ENCODE assay signal across 10 cellular contexts in the genomic region with DNA sequence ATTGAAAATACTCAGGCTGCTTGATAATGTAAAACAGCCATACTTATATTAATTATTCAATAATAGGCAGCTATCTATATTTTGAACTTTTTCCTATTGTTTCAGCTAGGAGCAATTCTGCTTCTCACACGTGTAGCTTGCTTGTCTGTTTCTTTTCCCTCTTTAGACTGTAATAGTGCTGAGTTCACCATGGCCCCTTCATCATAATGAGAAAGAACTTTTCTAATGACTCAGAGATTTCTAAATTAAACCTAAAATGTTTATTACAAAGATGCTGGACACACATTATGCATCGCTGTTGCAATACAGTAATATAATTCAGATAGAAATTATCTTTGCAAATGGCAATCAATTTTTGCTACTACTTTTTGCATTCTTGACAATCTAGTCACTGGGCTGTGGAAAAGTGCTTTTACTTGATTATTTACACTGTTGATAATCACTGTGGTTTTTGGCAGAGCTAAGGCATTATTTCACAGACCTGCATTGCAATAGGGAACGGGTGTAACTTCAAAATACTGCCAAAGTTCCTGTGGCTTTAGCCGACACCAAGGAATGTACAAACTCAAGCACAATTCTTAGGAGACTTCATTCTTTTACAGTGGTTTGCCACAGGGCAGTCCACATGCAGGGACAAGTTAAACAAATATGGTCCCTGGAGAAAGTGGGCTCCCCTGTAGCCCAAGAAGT.
DNase-seq lines count a peak whose midpoint lies in the region; ATAC-seq and TF ChIP-seq lines count a peak whose summit lies in the region.
"Had no signal": no experiment of that assay in that cellular context is flagged by ENCODE, and none has a peak within 500 bp of the region (broad histone marks: within the 10 kb centered on the region; RNA-seq: fewer than 3 reads in every experiment).

No MANE protein-coding gene starts in this region.

- POLR2A ChIA-PET in HEK293 (lab: Yijun Ruan, JAX): no interaction called here
- POLR2A ChIA-PET in CD4-positive, alpha-beta memory T cell (lab: Charles Lee; ENCODE audit: partially characterized antibody): no interaction called here

- H3K27me3 ChIP-seq in ascending aorta (no peaks in the 10 kb centered on the region), hepatocyte (no peaks in the 10 kb centered on the region), stomach smooth muscle (ENCODE audit: control insufficient read depth in 1 of 2, insufficient read depth in 2 of 2, low read length in 2 of 2) (no peaks in the 10 kb centered on the region)
- H3K27me3 ChIP-seq in CD4-positive, alpha-beta memory T cell (ENCODE audit: insufficient read depth, low read length): no peaks in the 10 kb centered on the region

- TF ChIP-seq CTCF in HEK293 (tag by site-specific recombination; IDR thresholded peaks at IDR 0.05) (no peak), ascending aorta (IDR thresholded peaks at IDR 0.05) (no peak), hepatocyte (IDR thresholded peaks at IDR 0.05; ENCODE audit: poor library complexity) (no peak)

- no peaks in the 10 kb centered on the region for H3K79me2 ChIP-seq in hepatocyte

- H3K9me2 ChIP-seq in hepatocyte (replicated peaks; ENCODE audit: insufficient read depth): no peaks in the 10 kb centered on the region

- peaks cover 0 to 2% (median 0%) of the 10 kb centered on the region in 8 donors for H3K9me3 Mint-ChIP-seq in CD4-positive, alpha-beta memory T cell
- H3K9me3 Mint-ChIP-seq: effector memory CD8-positive, alpha-beta T cell had no signal

- CTCF ChIA-PET in HEK293 (lab: Yijun Ruan, JAX): interaction anchor here (0.6 kb wide), 1 partner anchor 105 kb away, joined by 5 read pairs; no protein-coding TSS in a partner anchor
- CTCF ChIA-PET in CD4-positive, alpha-beta memory T cell (lab: Charles Lee; ENCODE audit: partially characterized antibody): no interaction called here

- H3K27me3 Mint-ChIP-seq in CD4-positive, alpha-beta memory T cell: peaks cover 0 to 1% of the 10 kb centered on the region in 2 donors
- H3K27me3 Mint-ChIP-seq: effector memory CD8-positive, alpha-beta T cell had no signal

- no peaks in the 10 kb centered on the region for H3K9me3 ChIP-seq in HEK293 (ENCODE audit: control insufficient read depth, insufficient read depth, low read depth, low read length)
- no peaks in the 10 kb centered on the region for H3K9me3 ChIP-seq in ascending aorta
- no peaks in the 10 kb centered on the region for H3K9me3 ChIP-seq in hepatocyte (ENCODE audit: low read depth)
- H3K9me3 ChIP-seq in stomach smooth muscle (ENCODE audit: control insufficient read depth in 2 of 2, low read length in 2 of 2): no peaks in the 10 kb centered on the region
- no peaks in the 10 kb centered on the region for H3K9me3 ChIP-seq in CD4-positive, alpha-beta memory T cell (ENCODE audit: control insufficient read depth in 1 of 2, low read length in 2 of 2)

- peak overlapping the region; percentile 37 for H3K4me2 ChIP-seq in hepatocyte

- intact Hi-C loops in ascending aorta (cut with DNase I): loop anchor here (2.0 to 5.0 kb wide), 4 partner anchors 121 to 426 kb away; partner anchors contain the start of gene TBL1XR1
- intact Hi-C loops in CD4-positive, alpha-beta memory T cell (cut with micrococcal nuclease): no loop called here

- H3K27ac ChIP-seq in HEK293 (ENCODE audit: extremely low read depth, low read depth, low read length) (peak overlapping the region; percentile 56), ascending aorta (peak overlapping the region; percentile 69 to 75), hepatocyte (peak overlapping the region; percentile 38), stomach smooth muscle (ENCODE audit: low read length) (peak overlapping the region; percentile 42)
- H3K27ac ChIP-seq in CD4-positive, alpha-beta memory T cell (ENCODE audit: low read depth, low read length): no peak overlapping the region

- H3K4me3 ChIP-seq in HEK293 (ENCODE audit: low read depth, low read length) (no peak overlapping the region), ascending aorta (no peak overlapping the region), hepatocyte (no peak overlapping the region), stomach smooth muscle (ENCODE audit: low read length in 2 of 2) (peak overlapping the region in 1 of 2 donors; percentile 35)
- no peak overlapping the region for H3K4me3 ChIP-seq in CD4-positive, alpha-beta memory T cell (ENCODE audit: low read length in 2 of 2)

- no peak overlapping the region for H2AFZ ChIP-seq in hepatocyte

- 40% methylated on average over 4 of the region's 4 CpGs for WGBS in hepatocyte (ENCODE audit: low lambda C conversion rate, missing lambda C conversion rate)

- H3K9ac ChIP-seq in stomach smooth muscle (ENCODE audit: low read length in 2 of 2): no peak overlapping the region

- peaks cover 0 to 3% (median 1%) of the 10 kb centered on the region in 4 donors for H3K4me1 Mint-ChIP-seq in CD4-positive, alpha-beta memory T cell

- no peaks in the 10 kb centered on the region for H3K36me3 Mint-ChIP-seq in CD4-positive, alpha-beta memory T cell

- H3K4me3 Mint-ChIP-seq in CD4-positive, alpha-beta memory T cell: no peak overlapping the region
- H3K4me3 Mint-ChIP-seq: effector memory CD8-positive, alpha-beta T cell; T-helper 1 cell treated with Interleukin-12 subunit alpha and Interleukin-12 subunit beta and Interleukin-4 antibody, amounts not matched to agents 30 μg/mL and 1 μg/mL, for 36 hours had no signal

- H3K36me3 ChIP-seq in HEK293 (ENCODE audit: control insufficient read depth in 2 of 2, insufficient read depth in 1 of 2, low read length in 2 of 2): no peaks in the 10 kb centered on the region
- no peaks in the 10 kb centered on the region for H3K36me3 ChIP-seq in ascending aorta
- no peaks in the 10 kb centered on the region for H3K36me3 ChIP-seq in hepatocyte (replicated peaks; ENCODE audit: insufficient read depth, low read depth)
- no peaks in the 10 kb centered on the region for H3K36me3 ChIP-seq in stomach smooth muscle (ENCODE audit: control insufficient read depth in 2 of 2, insufficient read depth in 2 of 2, low read length in 2 of 2)
- no peaks in the 10 kb centered on the region for H3K36me3 ChIP-seq in CD4-positive, alpha-beta memory T cell (ENCODE audit: insufficient read depth, low read length)

- no peak overlapping the region for H3K27ac Mint-ChIP-seq in CD4-positive, alpha-beta memory T cell
- H3K27ac Mint-ChIP-seq: T-helper 1 cell treated with Interleukin-12 subunit alpha and Interleukin-12 subunit beta and Interleukin-4 antibody, amounts not matched to agents 30 μg/mL and 1 μg/mL, for 36 hours had no signal

- ATAC-seq in GM21515 (IDR thresholded peaks at IDR 0.05; ENCODE audit: unreplicated experiment) (no peak), GM18858 (IDR thresholded peaks at IDR 0.05; ENCODE audit: unreplicated experiment) (no peak)
- ATAC-seq: effector memory CD8-positive, alpha-beta T cell had no signal

- DNase-seq in ascending aorta (ENCODE audit: low spot score in 2 of 2) (peak in 1 of 2 donors; percentile 79), hepatocyte (ENCODE audit: low spot score) (peak; percentile 36), NCI-H2107 treated with DMSO at 0.1 percent for 48 hours (lab: John Stamatoyannopoulos, UW; ENCODE audit: unreplicated experiment) (no peak)
- DNase-seq in CD4-positive, alpha-beta memory T cell: no peak
- DNase-seq: effector memory CD8-positive, alpha-beta T cell had no signal

- H3K4me1 ChIP-seq in HEK293 (ENCODE audit: control insufficient read depth, insufficient read depth, low read length) (no peaks in the 10 kb centered on the region; the same call in 1 of the 2 replicates), ascending aorta (peaks cover 0 to 25% of the 10 kb centered on the region in 2 donors), hepatocyte (ENCODE audit: insufficient read depth) (peaks cover 17% of the 10 kb centered on the region), stomach smooth muscle (ENCODE audit: control insufficient read depth, insufficient read depth, low read length) (peaks cover 4% of the 10 kb centered on the region)
- H3K4me1 ChIP-seq in CD4-positive, alpha-beta memory T cell (ENCODE audit: insufficient read depth, low read length): no peaks in the 10 kb centered on the region

- no peaks in the 10 kb centered on the region for H4K20me1 ChIP-seq in hepatocyte (ENCODE audit: insufficient read depth, poor library complexity, severe bottlenecking)

TF ChIP-seq in HEK293, 187 proteins besides CTCF, POLR2A, EP300 and RAD21 (continues in another document):
- TF ChIP-seq PRDM10 (tag by site-specific recombination; IDR thresholded peaks at IDR 0.05): peak; percentile 55; the same call in 1 of the 2 replicates
- no peak for TF ChIP-seq ZNF707 (tag by site-specific recombination; IDR thresholded peaks at IDR 0.05)
- TF ChIP-seq GLIS1 (tag by site-specific recombination; IDR thresholded peaks at IDR 0.05): peak; percentile 68; the same call in 1 of the 2 replicates
